In genomic region chr13:99067160-99067985, GRCh38 we compare ENCODE assay signal across 1 cellular context.
TF ChIP-seq lines count a peak whose summit lies in the region.

No MANE protein-coding gene starts in this region.

TF ChIP-seq in HCT116, 20 proteins besides CTCF, POLR2A, EP300 and RAD21 (continued from another document):
- no peak for TF ChIP-seq ZBTB33 (IDR thresholded peaks at IDR 0.05; ENCODE audit: extremely low read depth, insufficient replicate concordance, low read length)
